ENCODE assay signal across 2 cellular contexts in genomic region chr10:33249137-33249536, GRCh38.
TF ChIP-seq lines count a peak whose summit lies in the region.

No MANE protein-coding gene starts in this region.

TF ChIP-seq in SK-N-SH, 30 proteins besides CTCF, POLR2A, EP300 and RAD21 (continued from another document):
- TF ChIP-seq USF2 (IDR thresholded peaks at IDR 0.05; ENCODE audit: borderline replicate concordance, low read depth, low read length) (no peak), FOXJ3 (CRISPR knock-in tag; IDR thresholded peaks at IDR 0.05) (no peak)

TF ChIP-seq in SK-N-SH treated with all-trans-retinoic acid at 6 μM for 48 hours, 23 proteins besides CTCF, POLR2A, EP300 and RAD21 (continued from another document):
- no peak for TF ChIP-seq PATZ1 (CRISPR knock-in tag; IDR thresholded peaks at IDR 0.05; ENCODE audit: borderline replicate concordance)
- no peak for TF ChIP-seq RARB (CRISPR knock-in tag; IDR thresholded peaks at IDR 0.05)
- TF ChIP-seq TSHZ2 (CRISPR knock-in tag; IDR thresholded peaks at IDR 0.05), result no peak
TF ChIP-seq in SK-N-SH treated with all-trans-retinoic acid at 6 μM for 48 hours: peak in this region for 0.
